In genomic region chr1:21313886-21314796, GRCh38 we compare ENCODE assay signal across 13 cellular contexts. TPM values are rescaled to one million over a fixed set of nuclear protein-coding genes. Genes with fewer than 3 reads are reported as not detected.
DNase-seq lines count a peak whose midpoint lies in the region; ATAC-seq and TF ChIP-seq lines count a peak whose summit lies in the region.
"Had no signal": no experiment of that assay in that cellular context is flagged by ENCODE, and none has a peak within 500 bp of the region (broad histone marks: within the 10 kb centered on the region; RNA-seq: fewer than 3 reads in every experiment).

No MANE protein-coding gene starts in this region.

- H3K9me3 ChIP-seq in T-helper 17 cell (ENCODE audit: control insufficient read depth, low read length, poor library complexity, severe bottlenecking) (no peaks in the 10 kb centered on the region), heart right ventricle (peaks cover 0 to 5% (median 0%) of the 10 kb centered on the region in 11 donors), prostate gland (no peaks in the 10 kb centered on the region), colonic mucosa (no peaks in the 10 kb centered on the region)

- TF ChIP-seq CTCF in heart right ventricle (IDR thresholded peaks at IDR 0.05) (no peak), prostate gland (IDR thresholded peaks at IDR 0.05) (no peak), colonic mucosa (IDR thresholded peaks at IDR 0.05) (no peak)

- H3K27me3 ChIP-seq in heart right ventricle (no peaks in the 10 kb centered on the region), prostate gland (replicated peaks; ENCODE audit: insufficient read depth) (no peaks in the 10 kb centered on the region), colonic mucosa (no peaks in the 10 kb centered on the region)

- peak overlapping the region; percentile 82 for H3K27ac Mint-ChIP-seq in T-helper 17 cell
- H3K27ac Mint-ChIP-seq: activated naive CD8-positive, alpha-beta T cell treated with anti-CD3 and anti-CD28 coated beads for 36 hours had no signal

- peak overlapping the region in 7 of 10 donors; percentile 4 to 67 (median 42) for H3K27ac ChIP-seq in heart right ventricle
- H3K27ac ChIP-seq in prostate gland: peak overlapping the region; percentile 16 to 34
- no peak overlapping the region for H3K27ac ChIP-seq in colonic mucosa
- H3K27ac ChIP-seq: epithelial cell of prostate had no signal

- no peaks in the 10 kb centered on the region for H3K36me3 Mint-ChIP-seq in T-helper 17 cell (ENCODE audit: low read depth)

- H3K4me3 Mint-ChIP-seq in T-helper 17 cell: peak overlapping the region; percentile 28
- H3K4me3 Mint-ChIP-seq: activated naive CD8-positive, alpha-beta T cell treated with anti-CD3 and anti-CD28 coated beads for 36 hours; CD8-positive, alpha-beta memory T cell had no signal

- H3K4me1 ChIP-seq in heart right ventricle (peaks cover 16 to 75% (median 51%) of the 10 kb centered on the region in 9 donors), prostate gland (replicated peaks) (peaks cover 10% of the 10 kb centered on the region), colonic mucosa (no peaks in the 10 kb centered on the region)

- DNase-seq in GF-D8 (lab: John Stamatoyannopoulos, UW): peak; percentile 68
- no peak for DNase-seq in T-helper 17 cell
- peak in 1 of 2 donors; percentile 44 for DNase-seq in heart right ventricle
- DNase-seq in prostate gland (ENCODE audit: low spot score): no peak
- DNase-seq in colonic mucosa: no peak
- DNase-seq in NCI-H526 treated with DMSO at 0.1 percent for 48 hours (lab: John Stamatoyannopoulos, UW): no peak
- no peak for DNase-seq in SK-N-DZ (ENCODE audit: low spot score)
- DNase-seq in NCI-H1105 (lab: John Stamatoyannopoulos, UW): no peak
- DNase-seq: activated CD4-positive, CD25-positive, alpha-beta regulatory T cell; activated naive CD8-positive, alpha-beta T cell treated with anti-CD3 and anti-CD28 coated beads for 36 hours; CD8-positive, alpha-beta memory T cell; NCI-H1048 had no signal

- WGBS in heart right ventricle, 2 donors: 64 to 68% methylated on average over 19 of the region's 19 CpGs
- 49% methylated on average over 19 of the region's 19 CpGs for WGBS in prostate gland

- ATAC-seq in T-helper 17 cell (no peak), heart right ventricle (peak in 4 of 8 donors; percentile 6 to 31 (median 14))

- H3K36me3 ChIP-seq in heart right ventricle (no peaks in the 10 kb centered on the region), prostate gland (no peaks in the 10 kb centered on the region), colonic mucosa (no peaks in the 10 kb centered on the region)

- H3K9ac ChIP-seq in colonic mucosa (ENCODE audit: low read depth in 2 of 2, low read length in 2 of 2): no peak overlapping the region

- H3K4me3 ChIP-seq in heart right ventricle (no peak overlapping the region), prostate gland (no peak overlapping the region), colonic mucosa (no peak overlapping the region)

- H3K4me1 Mint-ChIP-seq in T-helper 17 cell: peaks cover 30% of the 10 kb centered on the region

- no peaks in the 10 kb centered on the region for H3K27me3 Mint-ChIP-seq in T-helper 17 cell
- H3K27me3 Mint-ChIP-seq: activated naive CD8-positive, alpha-beta T cell treated with anti-CD3 and anti-CD28 coated beads for 36 hours; CD8-positive, alpha-beta memory T cell had no signal

- intact Hi-C loops in heart right ventricle (cut with DNase I): no loop called here
- intact Hi-C loops in prostate gland (cut with DNase I): no loop called here
- intact Hi-C loops in colonic mucosa (cut with DNase I): no loop called here

- TF ChIP-seq POLR2A in prostate gland (IDR thresholded peaks at IDR 0.05): no peak

RNA-seq across cellular contexts. Expression of gene ECE1, which starts 23.9 kb away (rescaled TPM):
- total RNA-seq in T-helper 17 cell (100 to 1,000 TPM; 116 to 117 TPM), heart right ventricle (10 to 100 TPM; 30.6 to 81.8 (median 53.1) TPM), prostate gland (100 to 1,000 TPM; 113 to 146 TPM), colonic mucosa (100 to 1,000 TPM in 1 of 2 donors, 10 to 100 TPM in 1; 99.0 to 149 TPM)
- 10 to 100 TPM; 41.4 to 44.7 TPM for polyA plus RNA-seq in heart right ventricle
- polyA plus RNA-seq in SK-N-DZ (2014; cell fraction: cytosol; rRNA removed): 17.4 and 17.5 TPM in 2 replicates
- 6.6 and 9.1 TPM in 2 replicates for polyA plus RNA-seq in SK-N-DZ (2014; cell fraction: nucleus; rRNA removed)
